Comparison of ENCODE assay signal across 29 cellular contexts in the genomic region with DNA sequence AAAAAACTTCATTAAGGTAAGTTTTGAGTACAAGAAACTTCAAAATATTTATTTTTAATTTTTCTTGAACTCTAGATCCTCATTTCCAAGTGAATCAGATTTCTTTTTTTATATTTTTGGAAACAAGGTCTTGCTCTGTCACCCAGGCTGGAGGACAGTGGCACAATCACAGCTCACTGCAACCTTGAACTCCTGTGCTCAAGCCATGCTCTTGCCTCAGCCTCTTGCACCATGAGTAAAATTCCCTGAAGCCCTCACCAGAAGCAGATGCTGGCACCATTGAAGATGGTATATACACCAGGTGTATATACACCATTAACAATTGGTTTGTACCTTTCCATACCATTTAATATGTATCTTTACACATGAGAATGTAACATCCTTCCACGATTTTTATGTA. TPM values are rescaled to one million over a fixed set of nuclear protein-coding genes. Genes with fewer than 3 reads are reported as not detected.
"Had no signal": no experiment of that assay in that cellular context is flagged by ENCODE, and none has a peak within 500 bp of the region (broad histone marks: within the 10 kb centered on the region; RNA-seq: fewer than 3 reads in every experiment).

No MANE protein-coding gene starts in this region.

- H3K27me3 ChIP-seq: stomach, suprapubic skin, testis, thyroid gland, tibial artery, tibial nerve, upper lobe of left lung, upper lobe of right lung, uterus, vagina had no signal

- H3K27ac Mint-ChIP-seq: stimulated activated effector memory CD8-positive, alpha-beta T cell treated with anti-CD3 and anti-CD28 coated beads, Interleukin-12 subunit alpha, Interleukin-12 subunit beta, amount 100 ng/mL, for 72 hours; stimulated activated memory B cell treated with anti-CD40 and anti-IgM and Interleukin-4, amounts not matched to agents 10 μg/mL and 1 μg/mL and 100 μg/mL, for 72 hours; stimulated activated naive B cell treated with anti-CD40 and anti-IgM and Interleukin-4, amounts not matched to agents 10 μg/mL and 1 μg/mL and 100 μg/mL, for 72 hours; stimulated activated naive CD8-positive, alpha-beta T cell treated with anti-CD3 and anti-CD28 coated beads, Interleukin-15, amount 100 ng/mL, for 72 hours; stimulated activated naive CD8-positive, alpha-beta T cell treated with anti-CD3 and anti-CD28 coated beads, Interleukin-15, Interleukin-2, amounts not matched to agents 100 ng/mL and 50 ng/mL, for 24 hours; type B pancreatic cell had no signal

- H3K9me3 Mint-ChIP-seq: stimulated activated effector memory CD8-positive, alpha-beta T cell treated with anti-CD3 and anti-CD28 coated beads, Interleukin-12 subunit alpha, Interleukin-12 subunit beta, amount 100 ng/mL, for 72 hours; stimulated activated memory B cell treated with anti-CD40 and anti-IgM and Interleukin-4, amounts not matched to agents 10 μg/mL and 1 μg/mL and 100 μg/mL, for 72 hours; stimulated activated naive B cell treated with anti-CD40 and anti-IgM and Interleukin-4, amounts not matched to agents 10 μg/mL and 1 μg/mL and 100 μg/mL, for 72 hours; stimulated activated naive CD8-positive, alpha-beta T cell treated with anti-CD3 and anti-CD28 coated beads, Interleukin-15, amount 100 ng/mL, for 72 hours; type B pancreatic cell had no signal

- H3K4me1 ChIP-seq: stomach, suprapubic skin, testis, thyroid gland, tibial nerve, transverse colon, upper lobe of left lung, upper lobe of right lung, uterus, vagina had no signal

- H3K4me3 Mint-ChIP-seq: stimulated activated effector memory CD8-positive, alpha-beta T cell treated with anti-CD3 and anti-CD28 coated beads, Interleukin-12 subunit alpha, Interleukin-12 subunit beta, amount 100 ng/mL, for 72 hours; stimulated activated memory B cell treated with anti-CD40 and anti-IgM and Interleukin-4, amounts not matched to agents 10 μg/mL and 1 μg/mL and 100 μg/mL, for 72 hours; stimulated activated naive B cell treated with anti-CD40 and anti-IgM and Interleukin-4, amounts not matched to agents 10 μg/mL and 1 μg/mL and 100 μg/mL, for 72 hours; stimulated activated naive CD8-positive, alpha-beta T cell treated with anti-CD3 and anti-CD28 coated beads, Interleukin-15, amount 100 ng/mL, for 72 hours; stimulated activated naive CD8-positive, alpha-beta T cell treated with anti-CD3 and anti-CD28 coated beads, Interleukin-15, Interleukin-2, amounts not matched to agents 100 ng/mL and 50 ng/mL, for 24 hours; type B pancreatic cell had no signal

- H3K27ac ChIP-seq: stomach, suprapubic skin, testis, thoracic aorta, thyroid gland, tibial artery, tibial nerve, transverse colon, upper lobe of left lung, upper lobe of right lung, uterus, vagina had no signal

- ATAC-seq: stimulated activated effector memory CD8-positive, alpha-beta T cell treated with anti-CD3 and anti-CD28 coated beads, Interleukin-12 subunit alpha, Interleukin-12 subunit beta, amount 100 ng/mL, for 72 hours; stimulated activated memory B cell treated with anti-CD40 and anti-IgM and Interleukin-4, amounts not matched to agents 10 μg/mL and 1 μg/mL and 100 μg/mL, for 72 hours; stimulated activated naive B cell treated with anti-CD40 and anti-IgM and Interleukin-4, amounts not matched to agents 10 μg/mL and 1 μg/mL and 100 μg/mL, for 72 hours; stimulated activated naive CD8-positive, alpha-beta T cell treated with anti-CD3 and anti-CD28 coated beads, Interleukin-15, amount 100 ng/mL, for 72 hours; stimulated activated naive CD8-positive, alpha-beta T cell treated with anti-CD3 and anti-CD28 coated beads, Interleukin-15, Interleukin-2, amounts not matched to agents 100 U/mL and 50 U/mL, for 24 hours; upper lobe of right lung had no signal

- H3K27me3 Mint-ChIP-seq: stimulated activated memory B cell treated with anti-CD40 and anti-IgM and Interleukin-4, amounts not matched to agents 10 μg/mL and 1 μg/mL and 100 μg/mL, for 72 hours; stimulated activated naive B cell treated with anti-CD40 and anti-IgM and Interleukin-4, amounts not matched to agents 10 μg/mL and 1 μg/mL and 100 μg/mL, for 72 hours; stimulated activated naive CD8-positive, alpha-beta T cell treated with anti-CD3 and anti-CD28 coated beads, Interleukin-15, amount 100 ng/mL, for 72 hours; stimulated activated naive CD8-positive, alpha-beta T cell treated with anti-CD3 and anti-CD28 coated beads, Interleukin-15, Interleukin-2, amounts not matched to agents 100 ng/mL and 50 ng/mL, for 24 hours; type B pancreatic cell had no signal

- DNase-seq: stimulated activated CD4-positive, alpha-beta T cell treated with anti-CD3 and anti-CD28 coated beads, Interleukin-2, amount 100 ng/mL, for 48 hours; stimulated activated CD4-positive, alpha-beta T cell treated with anti-CD3 and anti-CD28 coated beads, Interleukin-4, amount 100 ng/mL, for 1 hour; stimulated activated CD4-positive, alpha-beta T cell treated with anti-CD3 and anti-CD28 coated beads, Interleukin-4, amount 100 ng/mL, for 24 hours; stimulated activated CD4-positive, alpha-beta T cell treated with anti-CD3 and anti-CD28 coated beads, Interleukin-4, amount 100 ng/mL, for 4 hours; stimulated activated CD8-positive, alpha-beta memory T cell treated with anti-CD3 and anti-CD28 coated beads, Interleukin-4, amount 100 ng/mL, for 48 hours; stimulated activated naive B cell treated with anti-CD40 and anti-IgM and Interleukin-4, amounts not matched to agents 10 μg/mL and 1 μg/mL and 100 μg/mL, for 72 hours; stimulated activated naive CD4-positive, alpha-beta T cell; stimulated activated naive CD4-positive, alpha-beta T cell treated with Interleukin-2 at 50 U/mL for 16 hours; stimulated activated naive CD8-positive, alpha-beta T cell treated with anti-CD3 and anti-CD28 coated beads, Interleukin-15, amount 100 ng/mL, for 72 hours; stimulated activated naive CD8-positive, alpha-beta T cell treated with anti-CD3 and anti-CD28 coated beads, Interleukin-15, Interleukin-2, amounts not matched to agents 100 U/mL and 50 U/mL, for 24 hours; stomach; substantia nigra; testis; thyroid gland; tibial artery; transverse colon; trophoblast cell; upper lobe of left lung; upper lobe of right lung; uterus had no signal

- H3K4me3 ChIP-seq: stomach, suprapubic skin, testis, thoracic aorta, thyroid gland, tibial artery, tibial nerve, transverse colon, upper lobe of left lung, upper lobe of right lung, uterus, vagina had no signal

- H3K4me1 Mint-ChIP-seq: stimulated activated effector memory CD8-positive, alpha-beta T cell treated with anti-CD3 and anti-CD28 coated beads, Interleukin-12 subunit alpha, Interleukin-12 subunit beta, amount 100 ng/mL, for 72 hours; stimulated activated memory B cell treated with anti-CD40 and anti-IgM and Interleukin-4, amounts not matched to agents 10 μg/mL and 1 μg/mL and 100 μg/mL, for 72 hours; stimulated activated naive B cell treated with anti-CD40 and anti-IgM and Interleukin-4, amounts not matched to agents 10 μg/mL and 1 μg/mL and 100 μg/mL, for 72 hours; stimulated activated naive CD8-positive, alpha-beta T cell treated with anti-CD3 and anti-CD28 coated beads, Interleukin-15, amount 100 ng/mL, for 72 hours had no signal

- H3K36me3 Mint-ChIP-seq: stimulated activated effector memory CD8-positive, alpha-beta T cell treated with anti-CD3 and anti-CD28 coated beads, Interleukin-12 subunit alpha, Interleukin-12 subunit beta, amount 100 ng/mL, for 72 hours; stimulated activated memory B cell treated with anti-CD40 and anti-IgM and Interleukin-4, amounts not matched to agents 10 μg/mL and 1 μg/mL and 100 μg/mL, for 72 hours; stimulated activated naive B cell treated with anti-CD40 and anti-IgM and Interleukin-4, amounts not matched to agents 10 μg/mL and 1 μg/mL and 100 μg/mL, for 72 hours; type B pancreatic cell had no signal

- H3K9me3 ChIP-seq: stomach, suprapubic skin, testis, thoracic aorta, thyroid gland, tibial artery, tibial nerve, transverse colon, upper lobe of left lung, upper lobe of right lung, uterus, vagina had no signal

- H3K36me3 ChIP-seq: stomach, suprapubic skin, thoracic aorta, thyroid gland, tibial artery, tibial nerve, transverse colon, upper lobe of left lung, upper lobe of right lung, uterus, vagina had no signal

RNA-seq across cellular contexts. Expression of a gene that starts 45.1 kb away (rescaled TPM):
- total RNA-seq: subcutaneous adipose tissue had no signal
